ENCODE assay signal across 8 cellular contexts in genomic region chr1:51990478-51990965, GRCh38. TPM values are rescaled to one million over a fixed set of nuclear protein-coding genes. Genes with fewer than 3 reads are reported as not detected.
DNase-seq lines count a peak whose midpoint lies in the region; ATAC-seq and TF ChIP-seq lines count a peak whose summit lies in the region.

A gene with protein sequence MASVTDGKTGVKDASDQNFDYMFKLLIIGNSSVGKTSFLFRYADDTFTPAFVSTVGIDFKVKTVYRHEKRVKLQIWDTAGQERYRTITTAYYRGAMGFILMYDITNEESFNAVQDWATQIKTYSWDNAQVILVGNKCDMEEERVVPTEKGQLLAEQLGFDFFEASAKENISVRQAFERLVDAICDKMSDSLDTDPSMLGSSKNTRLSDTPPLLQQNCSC (minus strand): TSS chr1:51990700. CDS start chr1:51977117, 13,583 bp downstream.

- H3K36me3 ChIP-seq in ectodermal cell (ENCODE audit: control insufficient read depth, insufficient read depth, low read length), result no peaks in the 10 kb centered on the region

- no peaks in the 10 kb centered on the region for H3K4me1 ChIP-seq in ectodermal cell (ENCODE audit: control insufficient read depth, insufficient read depth, low read length)

- 0 to 1% methylated on average over 46 of the region's 46 CpGs for WGBS in ectodermal cell, 2 experiments

- H3K4me3 ChIP-seq in GM12864 (ENCODE audit: low read depth, low read length) (peak within 1 kb of the TSS; percentile 43), ectodermal cell (ENCODE audit: insufficient read depth, low read depth, low read length) (peak within 1 kb of the TSS; percentile 72)

- ATAC-seq in HG02870 (IDR thresholded peaks at IDR 0.05; ENCODE audit: unreplicated experiment), result peak; percentile 75

- H3K27ac ChIP-seq in ectodermal cell (ENCODE audit: insufficient read depth, low read depth, low read length, poor library complexity, severe bottlenecking), result no peak within 1 kb of the TSS

- H3K27me3 ChIP-seq in ectodermal cell (ENCODE audit: control insufficient read depth, insufficient read depth, low read length, poor library complexity, severe bottlenecking), result peaks cover 9% of the 10 kb centered on the region

- DNase-seq in GM12864 (ENCODE audit: low read depth), result no peak
- DNase-seq in NCI-H2196 treated with DMSO at 0.1 percent for 48 hours (lab: John Stamatoyannopoulos, UW; ENCODE audit: unreplicated experiment), result peak; percentile 27
- DNase-seq in activated CD4-positive, alpha-beta T cell treated with anti-CD3 and anti-CD28 coated beads, Interleukin-2, amount 50 U/mL, for 4 hours, result peak; percentile 87
- DNase-seq in mesenteric fat pad (ENCODE audit: low spot score), result peak; percentile 89
- DNase-seq in stimulated activated CD8-positive, alpha-beta memory T cell treated with anti-CD3 and anti-CD28 coated beads, Interleukin-2, amount 100 ng/mL, for 48 hours (ENCODE audit: low read depth in 2 of 2), result peak; percentile 62 to 78
- no peak for DNase-seq in globus pallidus (ENCODE audit: low spot score)

- no peaks in the 10 kb centered on the region for H3K9me3 ChIP-seq in ectodermal cell (ENCODE audit: control insufficient read depth, low read length)

- no peak for TF ChIP-seq CTCF in GM12864 (IDR thresholded peaks at IDR 0.05; ENCODE audit: low read depth, low read length, missing control alignments)

RNA-seq across cellular contexts. Expression of the gene that starts here (rescaled TPM):
- 17.9 TPM for polyA plus RNA-seq in ectodermal cell (2013, experiment 1 of 4)
- polyA plus RNA-seq in ectodermal cell (2013, experiment 2 of 4), result 20.8 TPM
- 14.6 TPM for polyA plus RNA-seq in ectodermal cell (2013, experiment 3 of 4)
- polyA plus RNA-seq in ectodermal cell (2013, experiment 4 of 4), result 17.5 TPM
- total RNA-seq in mesenteric fat pad, result not detected

Comparison
In these comparisons a context has a peak if more than half of its experiments do, and no peak if none do; other contexts are left out.
1. Peak in DNase-seq in mesenteric fat pad; RNA of the gene not detected or under 1 TPM.
2. DNase-seq: peak in NCI-H2196 treated with DMSO at 0.1 percent for 48 hours (single experiment), activated CD4-positive, alpha-beta T cell treated with anti-CD3 and anti-CD28 coated beads, Interleukin-2, amount 50 U/mL, for 4 hours (2 of 2) and stimulated activated CD8-positive, alpha-beta memory T cell treated with anti-CD3 and anti-CD28 coated beads, Interleukin-2, amount 100 ng/mL, for 48 hours (2 of 2); none in GM12864 (single experiment) and globus pallidus (single experiment).